Comparison of ENCODE assay signal across 8 cellular contexts in the genomic region with DNA sequence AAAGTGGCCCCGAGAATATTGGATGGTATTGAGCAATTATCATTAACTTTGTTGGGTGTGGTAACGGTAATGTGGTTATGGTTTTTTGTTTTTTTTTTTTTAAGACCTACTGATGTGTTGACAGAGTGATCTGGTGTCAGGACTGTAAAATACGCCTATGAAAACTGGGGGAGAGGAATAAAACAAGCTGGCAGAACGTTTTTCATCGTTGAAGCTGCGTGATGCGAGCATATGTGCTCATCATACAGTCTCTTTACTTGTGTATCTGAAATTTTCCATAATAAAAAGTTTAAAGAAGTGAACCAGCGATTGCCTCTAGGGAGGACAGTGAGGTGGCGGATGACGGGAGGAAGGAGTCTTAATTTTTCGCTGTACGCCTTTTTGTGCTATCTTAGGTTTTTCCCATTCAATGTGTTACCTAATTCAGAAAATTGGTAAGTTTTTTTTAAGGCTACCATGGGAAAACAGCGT. TPM values are rescaled to one million over a fixed set of nuclear protein-coding genes. Genes with fewer than 3 reads are reported as not detected.
DNase-seq lines count a peak whose midpoint lies in the region; ATAC-seq and TF ChIP-seq lines count a peak whose summit lies in the region.

No MANE protein-coding gene starts in this region.

- H2BK15ac ChIP-seq in mesenchymal stem cell (ENCODE audit: low read depth, poor library complexity, severe bottlenecking), result no peak overlapping the region

- peaks cover 21% of the 10 kb centered on the region for H3K79me1 ChIP-seq in mesenchymal stem cell (replicated peaks; ENCODE audit: low read length, poor library complexity, severe bottlenecking)

- H3K4me3 ChIP-seq in body of pancreas (peak overlapping the region; percentile 31 to 72), mesenchymal stem cell (ENCODE audit: insufficient read depth in 1 of 2, low read depth in 1 of 2, low read length in 2 of 2) (peak overlapping the region; percentile 96 to 99)

- TF ChIP-seq POLR2A in body of pancreas (IDR thresholded peaks at IDR 0.05), result no peak

- H2BK12ac ChIP-seq in mesenchymal stem cell (ENCODE audit: low read length in 2 of 2), result no peak overlapping the region

- intact Hi-C loops in Calu3 (cut with micrococcal nuclease; ENCODE audit: unreplicated experiment), result loop anchor here (5.0 kb wide), 1 partner anchor 120 kb away; no protein-coding TSS in a partner anchor
- intact Hi-C loops in body of pancreas (cut with DNase I), result loop anchor here (10.0 kb wide), 1 partner anchor 62 kb away; no protein-coding TSS in a partner anchor

- BruUV-seq in Calu3 (replicated peaks; lab: Mats Ljungman, UMichigan), result TSS peak; percentile 67

- ATAC-seq in body of pancreas (no peak), HG03108 (IDR thresholded peaks at IDR 0.05; ENCODE audit: unreplicated experiment) (no peak)

- peak overlapping the region in 1 of 2 experiments; percentile 89 for H3K23ac ChIP-seq in mesenchymal stem cell (ENCODE audit: low read length in 2 of 2)

- H2BK120ac ChIP-seq in mesenchymal stem cell (ENCODE audit: low read depth, low read length), result no peak overlapping the region

- H3K4me1 Mint-ChIP-seq in Calu3 (ENCODE audit: low read depth, unreplicated experiment), result peaks cover 24% of the 10 kb centered on the region

- peaks cover 48% of the 10 kb centered on the region for H3K4me1 ChIP-seq in body of pancreas
- H3K4me1 ChIP-seq in mesenchymal stem cell (ENCODE audit: control insufficient read depth, insufficient read depth, low read depth, low read length), result no peaks in the 10 kb centered on the region

- H3K27ac ChIP-seq in KOPT-K1 (ENCODE audit: low read depth, low read length, poor library complexity, severe bottlenecking), result peak overlapping the region; percentile 87
- peak overlapping the region in 3 of 4 donors; percentile 91 to 96 (median 95) for H3K27ac ChIP-seq in body of pancreas
- no peak overlapping the region for H3K27ac ChIP-seq in mesenchymal stem cell (ENCODE audit: low read length, poor library complexity, severe bottlenecking)

- H3K9me3 ChIP-seq in KOPT-K1 (ENCODE audit: insufficient read depth, low read length, poor library complexity, severe bottlenecking) (no peaks in the 10 kb centered on the region), body of pancreas (no peaks in the 10 kb centered on the region), mesenchymal stem cell (ENCODE audit: control insufficient read depth, low read length) (no peaks in the 10 kb centered on the region)

- no peak overlapping the region for H4K91ac ChIP-seq in mesenchymal stem cell (ENCODE audit: low read length)

- H4K8ac ChIP-seq in mesenchymal stem cell (ENCODE audit: low read length), result no peak overlapping the region

- peak overlapping the region; percentile 93 for H2AFZ ChIP-seq in mesenchymal stem cell (ENCODE audit: low read depth, low read length)

- peak overlapping the region in 1 of 2 experiments; percentile 96 for H3K4ac ChIP-seq in mesenchymal stem cell (ENCODE audit: low read depth in 1 of 2, low read length in 2 of 2)

- in situ Hi-C loops in GM13976 (cut with MboI; ENCODE audit: low sequenced_read_pairs, unreplicated experiment), result no loop called here

- TF ChIP-seq CTCF in Calu3 (IDR thresholded peaks at IDR 0.05; ENCODE audit: unreplicated experiment) (no peak), body of pancreas (IDR thresholded peaks at IDR 0.05) (no peak), GM13976 (IDR thresholded peaks at IDR 0.05; ENCODE audit: borderline replicate concordance, control extremely low read depth, extremely low read depth, insufficient read depth, missing control alignments) (no peak)

- no peak overlapping the region for H2BK5ac ChIP-seq in mesenchymal stem cell (ENCODE audit: low read depth, low read length, poor library complexity, severe bottlenecking)

- H3K18ac ChIP-seq in mesenchymal stem cell (ENCODE audit: low read depth in 1 of 2, low read length in 2 of 2), result peak overlapping the region; percentile 46 to 92

- H3K27me3 Mint-ChIP-seq in Calu3 (ENCODE audit: unreplicated experiment), result no peaks in the 10 kb centered on the region

- DNase-seq in Calu3 (no peak), body of pancreas (no peak), mesenchymal stem cell (peak; percentile 38), 8988T (no peak), ecto neural progenitor cell (ENCODE audit: low spot score) (no peak), GM13976 (ENCODE audit: low spot score) (no peak)

- CTCF ChIA-PET in Calu3 (lab: Charles Lee), result interaction anchor here (0.6 kb wide), 1 partner anchor 57 kb away, joined by 3 read pairs; no protein-coding TSS in a partner anchor

- peaks cover 15% of the 10 kb centered on the region for H3K36me3 ChIP-seq in KOPT-K1 (ENCODE audit: insufficient read depth, low read length)
- no peaks in the 10 kb centered on the region for H3K36me3 ChIP-seq in body of pancreas (replicated peaks in 1 of 2; ENCODE audit: insufficient read depth in 1 of 2, low read depth in 2 of 2)
- peaks cover 0 to 8% of the 10 kb centered on the region in 2 experiments for H3K36me3 ChIP-seq in mesenchymal stem cell (ENCODE audit: control insufficient read depth in 1 of 2, insufficient read depth in 2 of 2, low read depth in 1 of 2, low read length in 2 of 2)

- H2AK5ac ChIP-seq in mesenchymal stem cell (ENCODE audit: low read length, severe bottlenecking), result no peak overlapping the region

- 12% methylated on average over 13 of the region's 13 CpGs for WGBS in body of pancreas, 2 donors
- WGBS in mesenchymal stem cell, result 17% methylated on average over 11 of the region's 13 CpGs

- peak overlapping the region; percentile 97 for H3K9ac ChIP-seq in mesenchymal stem cell (ENCODE audit: low read length)

- peak overlapping the region; percentile 85 for H3K4me2 ChIP-seq in mesenchymal stem cell (ENCODE audit: low read length, poor library complexity, severe bottlenecking)

- H3K27me3 ChIP-seq in body of pancreas (no peaks in the 10 kb centered on the region), mesenchymal stem cell (ENCODE audit: control insufficient read depth in 1 of 2, insufficient read depth in 1 of 2, low read length in 2 of 2) (no peaks in the 10 kb centered on the region)

- peaks cover 31% of the 10 kb centered on the region for H3K36me3 Mint-ChIP-seq in Calu3 (ENCODE audit: insufficient read depth, unreplicated experiment)

- no peaks in the 10 kb centered on the region for H3K9me3 Mint-ChIP-seq in Calu3 (ENCODE audit: low read depth, unreplicated experiment)

- H3K4me3 Mint-ChIP-seq in Calu3 (ENCODE audit: low read depth, unreplicated experiment), result peak overlapping the region; percentile 91

- peak overlapping the region in 1 of 2 experiments; percentile 99 for H3K14ac ChIP-seq in mesenchymal stem cell (ENCODE audit: low read length in 2 of 2)

- no peak overlapping the region for H3K27ac Mint-ChIP-seq in Calu3 (ENCODE audit: unreplicated experiment)

RNA-seq across cellular contexts. Expression of a gene that starts 0.8 kb away (rescaled TPM):
- total RNA-seq in Calu3 (2022) (27.0 and 30.1 TPM in 2 replicates), body of pancreas (10 to 100 TPM; 24.1 to 38.9 TPM)
- 21.3 TPM for polyA plus RNA-seq in mesenchymal stem cell (2013, experiment 1 of 2)
- polyA plus RNA-seq in mesenchymal stem cell (2013, experiment 2 of 2), result 20.9 TPM
